In the genomic region with DNA sequence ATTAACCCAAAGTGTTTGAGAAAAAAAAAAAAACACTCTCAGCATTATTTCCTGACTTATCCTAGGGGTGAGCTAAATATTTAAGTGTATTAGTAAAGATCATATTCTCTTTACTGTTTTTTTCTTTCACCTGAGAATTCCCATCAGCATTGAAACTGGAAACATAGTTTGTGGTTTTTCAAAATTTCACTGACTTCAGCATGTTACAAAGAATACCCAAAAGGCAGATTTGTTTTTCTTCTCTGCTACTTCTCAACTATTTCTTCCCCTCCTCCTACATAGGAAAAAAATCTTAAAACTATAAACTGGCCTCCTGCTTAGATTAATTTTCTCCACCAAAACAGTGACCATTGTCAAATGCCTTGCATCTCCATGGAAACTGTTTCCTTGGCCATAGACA, we compare ENCODE assay signal across 22 cellular contexts.
DNase-seq lines count a peak whose midpoint lies in the region; ATAC-seq and TF ChIP-seq lines count a peak whose summit lies in the region.
"Had no signal": no experiment of that assay in that cellular context is flagged by ENCODE, and none has a peak within 500 bp of the region (broad histone marks: within the 10 kb centered on the region; RNA-seq: fewer than 3 reads in every experiment).

No MANE protein-coding gene starts in this region.

- H3K27ac ChIP-seq in SK-N-SH (ENCODE audit: low read depth in 2 of 2, low read length in 1 of 2) (no peak overlapping the region), ectodermal cell (ENCODE audit: insufficient read depth, low read depth, low read length, poor library complexity, severe bottlenecking) (peak overlapping the region; percentile 18), neural progenitor cell (no peak overlapping the region), suprapubic skin (no peak overlapping the region)
- H3K27ac ChIP-seq: BLaER1, RWPE1 had no signal

- TF ChIP-seq POLR2A in suprapubic skin (IDR thresholded peaks at IDR 0.05), result no peak

- H3K9me3 ChIP-seq in SK-N-SH (no peaks in the 10 kb centered on the region), ectodermal cell (ENCODE audit: control insufficient read depth, low read length) (no peaks in the 10 kb centered on the region), neural progenitor cell (ENCODE audit: low read depth) (no peaks in the 10 kb centered on the region), suprapubic skin (no peaks in the 10 kb centered on the region)
- H3K9me3 ChIP-seq: BLaER1 had no signal

- H3K27ac Mint-ChIP-seq in neural progenitor cell, result peak overlapping the region; percentile 84
- H3K27ac Mint-ChIP-seq: CD4-positive, CD25-positive, alpha-beta regulatory T cell had no signal

- H3K36me3 Mint-ChIP-seq in neural progenitor cell, result no peaks in the 10 kb centered on the region
- H3K36me3 Mint-ChIP-seq: CD4-positive, CD25-positive, alpha-beta regulatory T cell had no signal

- in situ Hi-C loops in G401 (cut with HindIII; ENCODE audit: low sequenced_read_pairs), result no loop called here

- POLR2A ChIA-PET in SK-N-SH (lab: Yijun Ruan, JAX), result no interaction called here

- H3F3A ChIP-seq in SK-N-SH (replicated peaks; ENCODE audit: insufficient read depth) (no peaks in the 10 kb centered on the region), neural progenitor cell (ENCODE audit: low read depth) (no peaks in the 10 kb centered on the region)

- H3K4me1 ChIP-seq in SK-N-SH (ENCODE audit: control insufficient read depth in 1 of 2, insufficient read depth in 2 of 2, low read depth in 1 of 2, low read length in 1 of 2) (no peaks in the 10 kb centered on the region), ectodermal cell (ENCODE audit: control insufficient read depth, insufficient read depth, low read length) (peaks cover 28% of the 10 kb centered on the region), neural progenitor cell (peaks cover 15% of the 10 kb centered on the region), suprapubic skin (peaks cover 2% of the 10 kb centered on the region)

- H3K27me3 Mint-ChIP-seq in neural progenitor cell (ENCODE audit: insufficient read depth, low read depth), result no peaks in the 10 kb centered on the region
- H3K27me3 Mint-ChIP-seq: CD4-positive, CD25-positive, alpha-beta regulatory T cell had no signal

- DNase-seq in SK-N-SH (no peak), neural progenitor cell (ENCODE audit: low spot score) (no peak), G401 (ENCODE audit: low spot score) (no peak), suprapubic skin (ENCODE audit: low spot score in 2 of 2) (no peak)
- DNase-seq: CD4-positive, CD25-positive, alpha-beta regulatory T cell; DMS153; DND-41; KG1; NCI-H1048; NCI-H1417 treated with DMSO at 0.1 percent for 48 hours; NCI-H1694 treated with DMSO at 0.1 percent for 48 hours; NCI-H2081; NCI-H2171 treated with DMSO at 0.1 percent for 48 hours; NCI-H446; NCI-H524 treated with DMSO at 0.1 percent for 48 hours; SHP77 had no signal

- H3K36me3 ChIP-seq in SK-N-SH (replicated peaks in 1 of 2; ENCODE audit: control insufficient read depth in 1 of 2, insufficient read depth in 2 of 2, low read length in 1 of 2) (no peaks in the 10 kb centered on the region), ectodermal cell (ENCODE audit: control insufficient read depth, insufficient read depth, low read length) (no peaks in the 10 kb centered on the region), neural progenitor cell (no peaks in the 10 kb centered on the region), suprapubic skin (no peaks in the 10 kb centered on the region)
- H3K36me3 ChIP-seq: BLaER1 had no signal

- H3K9me3 Mint-ChIP-seq in neural progenitor cell, result peaks cover 2% of the 10 kb centered on the region

- no peak overlapping the region for H3K4me2 ChIP-seq in SK-N-SH
- no peak overlapping the region for H3K4me2 ChIP-seq in neural progenitor cell
- H3K4me2 ChIP-seq: BLaER1 had no signal

- ATAC-seq in SK-N-SH treated with all-trans-retinoic acid at 6 μM for 48 hours (no peak), GM21737 (IDR thresholded peaks at IDR 0.05; ENCODE audit: unreplicated experiment) (no peak)
- ATAC-seq: Panc1 had no signal

- H3K79me2 ChIP-seq in SK-N-SH (ENCODE audit: insufficient read depth) (no peaks in the 10 kb centered on the region), neural progenitor cell (ENCODE audit: low read depth) (no peaks in the 10 kb centered on the region)

- H3K4me3 Mint-ChIP-seq in neural progenitor cell, result peak overlapping the region; percentile 34
- H3K4me3 Mint-ChIP-seq: CD4-positive, CD25-positive, alpha-beta regulatory T cell had no signal

- H4K20me1 ChIP-seq in SK-N-SH (ENCODE audit: insufficient read depth) (no peaks in the 10 kb centered on the region), neural progenitor cell (ENCODE audit: low read depth) (no peaks in the 10 kb centered on the region)
- H4K20me1 ChIP-seq: BLaER1 had no signal

- H3K9me2 ChIP-seq in SK-N-SH, result no peaks in the 10 kb centered on the region

- CTCF ChIA-PET in SK-N-SH (lab: Yijun Ruan, JAX), result no interaction called here

- TF ChIP-seq RAD21 in SK-N-SH (IDR thresholded peaks at IDR 0.05; ENCODE audit: low read length), result no peak

- H3K9ac ChIP-seq in SK-N-SH, result no peak overlapping the region
- H3K9ac ChIP-seq in neural progenitor cell, result no peak overlapping the region
- H3K9ac ChIP-seq: BLaER1 had no signal

- 0 out of 2 replicates have a peak overlapping the region, but pooled peaks have one; percentile 31 for H2AFZ ChIP-seq in SK-N-SH (ENCODE audit: low read depth)
- H2AFZ ChIP-seq in neural progenitor cell (replicated peaks), result no peak overlapping the region

- H3K4me3 ChIP-seq in SK-N-SH (ENCODE audit: low read depth in 2 of 2, low read length in 1 of 2) (no peak overlapping the region), ectodermal cell (ENCODE audit: insufficient read depth, low read depth, low read length) (no peak overlapping the region), neural progenitor cell (no peak overlapping the region), suprapubic skin (no peak overlapping the region)
- H3K4me3 ChIP-seq: BLaER1 had no signal

- no peaks in the 10 kb centered on the region for H3K27me3 ChIP-seq in SK-N-SH (ENCODE audit: insufficient read depth)
- no peaks in the 10 kb centered on the region for H3K27me3 ChIP-seq in ectodermal cell (ENCODE audit: control insufficient read depth, insufficient read depth, low read length, poor library complexity, severe bottlenecking)
- H3K27me3 ChIP-seq in neural progenitor cell, result no peaks in the 10 kb centered on the region
- no peaks in the 10 kb centered on the region for H3K27me3 ChIP-seq in suprapubic skin
- H3K27me3 ChIP-seq: BLaER1 had no signal

- TF ChIP-seq CTCF in SK-N-SH (IDR thresholded peaks at IDR 0.05) (no peak), neural progenitor cell (IDR thresholded peaks at IDR 0.05) (no peak), suprapubic skin (IDR thresholded peaks at IDR 0.05) (no peak)

- H3K4me1 Mint-ChIP-seq in neural progenitor cell, result peaks cover 49% of the 10 kb centered on the region
- H3K4me1 Mint-ChIP-seq: CD4-positive, CD25-positive, alpha-beta regulatory T cell had no signal

- TF ChIP-seq EP300 in SK-N-SH (IDR thresholded peaks at IDR 0.05; ENCODE audit: borderline replicate concordance in 1 of 2, low read depth in 1 of 2, low read length in 1 of 2) (no peak), suprapubic skin (IDR thresholded peaks at IDR 0.05) (no peak)

TF ChIP-seq in SK-N-SH, 30 proteins besides CTCF, POLR2A, EP300 and RAD21:
- TF ChIP-seq TEAD4 (IDR thresholded peaks at IDR 0.05; ENCODE audit: borderline replicate concordance, insufficient read depth), result no peak
- TF ChIP-seq ELF1 (IDR thresholded peaks at IDR 0.05), result no peak
- TF ChIP-seq, protein P1, sequence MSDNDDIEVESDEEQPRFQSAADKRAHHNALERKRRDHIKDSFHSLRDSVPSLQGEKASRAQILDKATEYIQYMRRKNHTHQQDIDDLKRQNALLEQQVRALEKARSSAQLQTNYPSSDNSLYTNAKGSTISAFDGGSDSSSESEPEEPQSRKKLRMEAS (IDR thresholded peaks at IDR 0.05; ENCODE audit: low read depth), result no peak

TF ChIP-seq in SK-N-SH treated with all-trans-retinoic acid at 6 μM for 48 hours, 23 proteins besides CTCF, POLR2A, EP300 and RAD21:
- TF ChIP-seq SNAI2 (CRISPR knock-in tag; IDR thresholded peaks at IDR 0.05) (no peak), ISL1 (CRISPR knock-in tag; IDR thresholded peaks at IDR 0.05) (no peak), ZC3H10 (CRISPR knock-in tag; IDR thresholded peaks at IDR 0.05) (no peak), BACH2 (CRISPR knock-in tag; IDR thresholded peaks at IDR 0.05; ENCODE audit: borderline replicate concordance) (no peak), ESRRG (CRISPR knock-in tag; IDR thresholded peaks at IDR 0.05) (no peak)
- TF ChIP-seq, protein P2, sequence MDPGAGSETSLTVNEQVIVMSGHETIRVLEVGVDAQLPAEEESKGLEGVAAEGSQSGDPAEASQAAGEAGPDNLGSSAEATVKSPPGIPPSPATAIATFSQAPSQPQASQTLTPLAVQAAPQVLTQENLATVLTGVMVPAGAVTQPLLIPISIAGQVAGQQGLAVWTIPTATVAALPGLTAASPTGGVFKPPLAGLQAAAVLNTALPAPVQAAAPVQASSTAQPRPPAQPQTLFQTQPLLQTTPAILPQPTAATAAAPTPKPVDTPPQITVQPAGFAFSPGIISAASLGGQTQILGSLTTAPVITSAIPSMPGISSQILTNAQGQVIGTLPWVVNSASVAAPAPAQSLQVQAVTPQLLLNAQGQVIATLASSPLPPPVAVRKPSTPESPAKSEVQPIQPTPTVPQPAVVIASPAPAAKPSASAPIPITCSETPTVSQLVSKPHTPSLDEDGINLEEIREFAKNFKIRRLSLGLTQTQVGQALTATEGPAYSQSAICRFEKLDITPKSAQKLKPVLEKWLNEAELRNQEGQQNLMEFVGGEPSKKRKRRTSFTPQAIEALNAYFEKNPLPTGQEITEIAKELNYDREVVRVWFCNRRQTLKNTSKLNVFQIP (CRISPR knock-in tag; IDR thresholded peaks at IDR 0.05; ENCODE audit: borderline replicate concordance, low read depth), result no peak
